In genomic region chr12:21776242-21776641, GRCh38 we compare ENCODE assay signal across 1 cellular context.
TF ChIP-seq lines count a peak whose summit lies in the region.

No MANE protein-coding gene starts in this region.

TF ChIP-seq in K562, 482 proteins besides CTCF, POLR2A, EP300 and RAD21:
- no peak for TF ChIP-seq HMG20B (CRISPR knock-in tag; IDR thresholded peaks at IDR 0.05)
- TF ChIP-seq RAD51 (IDR thresholded peaks at IDR 0.05; ENCODE audit: borderline replicate concordance, low read depth) = no peak
